22 cellular contexts compared by ENCODE assay signal in the genomic region with DNA sequence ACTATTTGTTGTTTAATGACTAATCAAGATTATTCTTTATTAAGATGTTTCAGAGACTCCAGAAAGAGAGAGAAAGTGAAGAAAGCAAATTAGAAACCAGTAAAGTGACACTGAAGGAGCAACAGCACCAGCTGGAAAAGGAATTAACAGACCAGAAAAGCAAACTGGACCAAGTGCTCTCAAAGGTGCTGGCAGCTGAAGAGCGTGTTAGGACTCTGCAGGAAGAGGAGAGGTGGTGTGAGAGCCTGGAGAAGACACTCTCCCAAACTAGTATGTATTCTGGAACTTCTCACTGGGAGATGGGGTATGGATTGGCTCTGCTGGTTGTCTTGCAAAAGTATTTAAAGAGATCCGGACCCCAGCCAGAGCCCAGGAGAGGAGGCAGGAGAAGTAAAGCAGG. TPM values are rescaled to one million over a fixed set of nuclear protein-coding genes. Genes with fewer than 3 reads are reported as not detected.
A peak's percentile ranks its signal among the peaks of the same experiment; 100 is the strongest.
DNase-seq lines count a peak whose midpoint lies in the region; ATAC-seq and TF ChIP-seq lines count a peak whose summit lies in the region.
"Had no signal": no experiment of that assay in that cellular context is flagged by ENCODE, and none has a peak within 500 bp of the region (broad histone marks: within the 10 kb centered on the region; RNA-seq: fewer than 3 reads in every experiment).

No MANE protein-coding gene starts in this region.

- peaks cover 21% of the 10 kb centered on the region for H3K4me1 Mint-ChIP-seq in activated naive CD4-positive, alpha-beta T cell treated with anti-CD3 and anti-CD28 coated beads for 36 hours (ENCODE audit: low read depth)
- H3K4me1 Mint-ChIP-seq in central memory CD8-positive, alpha-beta T cell, result peaks cover 8% of the 10 kb centered on the region
- H3K4me1 Mint-ChIP-seq in stimulated activated naive B cell treated with anti-CD40 and anti-IgM and Interleukin-4, amounts not matched to agents 10 μg/mL and 1 μg/mL and 100 μg/mL, for 72 hours, result peaks cover 4 to 14% of the 10 kb centered on the region in 2 donors
- H3K4me1 Mint-ChIP-seq: neural crest cell had no signal

- peaks cover 38% of the 10 kb centered on the region for H3K36me3 Mint-ChIP-seq in activated naive CD4-positive, alpha-beta T cell treated with anti-CD3 and anti-CD28 coated beads for 36 hours (ENCODE audit: low read depth)
- peaks cover 70% of the 10 kb centered on the region for H3K36me3 Mint-ChIP-seq in central memory CD8-positive, alpha-beta T cell (ENCODE audit: insufficient read depth)
- H3K36me3 Mint-ChIP-seq in stimulated activated naive B cell treated with anti-CD40 and anti-IgM and Interleukin-4, amounts not matched to agents 10 μg/mL and 1 μg/mL and 100 μg/mL, for 72 hours, result peaks cover 36 to 64% of the 10 kb centered on the region in 2 donors

- H3K27ac Mint-ChIP-seq in activated naive CD4-positive, alpha-beta T cell treated with anti-CD3 and anti-CD28 coated beads for 36 hours, result peak overlapping the region; percentile 27
- peak overlapping the region; percentile 27 for H3K27ac Mint-ChIP-seq in central memory CD8-positive, alpha-beta T cell (ENCODE audit: low read depth)
- peak overlapping the region; percentile 90 for H3K27ac Mint-ChIP-seq in stimulated activated naive B cell treated with anti-CD40 and anti-IgM and Interleukin-4, amounts not matched to agents 10 μg/mL and 1 μg/mL and 100 μg/mL, for 72 hours

- intact Hi-C loops in activated naive CD4-positive, alpha-beta T cell treated with anti-CD3 and anti-CD28 coated beads for 36 hours (cut with micrococcal nuclease), result loop anchor here (5.0 kb wide), 1 partner anchor 411 kb away; no protein-coding TSS in a partner anchor

- CTCF ChIA-PET in activated naive CD4-positive, alpha-beta T cell treated with anti-CD3 and anti-CD28 coated beads for 36 hours (lab: Charles Lee), result interaction anchor here (0.6 to 3.2 kb wide), 4 partner anchors 9 to 186 kb away, joined by 3 to 20 read pairs (median 5); no protein-coding TSS in a partner anchor

- DNase-seq in activated naive CD4-positive, alpha-beta T cell treated with anti-CD3 and anti-CD28 coated beads for 36 hours, result no peak
- no peak for DNase-seq in activated naive CD4-positive, alpha-beta T cell treated with Interleukin-2 at 50 U/mL for 16 hours
- no peak for DNase-seq in Karpas-422
- DNase-seq in central memory CD8-positive, alpha-beta T cell (ENCODE audit: low spot score in 2 of 2), result no peak
- no peak for DNase-seq in stimulated activated naive B cell treated with anti-CD40 and anti-IgM and Interleukin-4, amounts not matched to agents 10 μg/mL and 1 μg/mL and 100 μg/mL, for 72 hours
- DNase-seq in HK-2 (ENCODE audit: unreplicated experiment), result no peak
- DNase-seq in foreskin fibroblast, result no peak
- DNase-seq: activated gamma-delta T cell treated with Interleukin-2 at 50 U/mL for 16 hours, cerebellar nuclear complex, DMS153, KG1, midbrain, NCI-H146, NCI-H2171, NCI-H69 had no signal

- no peak overlapping the region for H3K4me2 ChIP-seq in Karpas-422 (ENCODE audit: low read depth, low read length, poor library complexity, severe bottlenecking)

- no peaks in the 10 kb centered on the region for H3K27me3 Mint-ChIP-seq in activated naive CD4-positive, alpha-beta T cell treated with anti-CD3 and anti-CD28 coated beads for 36 hours (ENCODE audit: low read depth)
- no peaks in the 10 kb centered on the region for H3K27me3 Mint-ChIP-seq in central memory CD8-positive, alpha-beta T cell
- no peaks in the 10 kb centered on the region for H3K27me3 Mint-ChIP-seq in stimulated activated naive B cell treated with anti-CD40 and anti-IgM and Interleukin-4, amounts not matched to agents 10 μg/mL and 1 μg/mL and 100 μg/mL, for 72 hours

- H3K79me2 ChIP-seq in Karpas-422 (ENCODE audit: low read length), result peaks cover 33% of the 10 kb centered on the region

- ATAC-seq in central memory CD8-positive, alpha-beta T cell (replicated peaks; ENCODE audit: extremely low read depth, poor library complexity, severe bottlenecking), result no peak
- ATAC-seq in stimulated activated naive B cell treated with anti-CD40 and anti-IgM and Interleukin-4, amounts not matched to agents 10 μg/mL and 1 μg/mL and 100 μg/mL, for 72 hours (replicated peaks), result no peak
- no peak for ATAC-seq in HG03045 (IDR thresholded peaks at IDR 0.05; ENCODE audit: unreplicated experiment)
- ATAC-seq: left lobe of liver, SK-N-SH treated with all-trans-retinoic acid at 6 μM for 48 hours had no signal

- no peak for TF ChIP-seq CTCF in foreskin fibroblast (IDR thresholded peaks at IDR 0.05; ENCODE audit: low read depth, low read length)

- H3K4me3 ChIP-seq in Karpas-422 (ENCODE audit: low read length) (no peak overlapping the region), foreskin fibroblast (ENCODE audit: low read depth in 1 of 2, low read length in 2 of 2) (no peak overlapping the region)
- H3K4me3 ChIP-seq: suprapubic skin, vagina had no signal

- no peaks in the 10 kb centered on the region for H3K9me3 Mint-ChIP-seq in activated naive CD4-positive, alpha-beta T cell treated with anti-CD3 and anti-CD28 coated beads for 36 hours
- H3K9me3 Mint-ChIP-seq in central memory CD8-positive, alpha-beta T cell, result no peaks in the 10 kb centered on the region
- no peaks in the 10 kb centered on the region for H3K9me3 Mint-ChIP-seq in stimulated activated naive B cell treated with anti-CD40 and anti-IgM and Interleukin-4, amounts not matched to agents 10 μg/mL and 1 μg/mL and 100 μg/mL, for 72 hours
- H3K9me3 Mint-ChIP-seq: neural crest cell had no signal

- no peaks in the 10 kb centered on the region for H3K9me3 ChIP-seq in Karpas-422 (ENCODE audit: low read length)
- H3K9me3 ChIP-seq: suprapubic skin, vagina had no signal

- peak overlapping the region; percentile 31; the same call in 1 of the 2 replicates for H3K27ac ChIP-seq in Karpas-422 (ENCODE audit: low read length)
- H3K27ac ChIP-seq: C4-2B, suprapubic skin, vagina had no signal

- H3K9ac ChIP-seq in Karpas-422 (ENCODE audit: low read length), result no peak overlapping the region

- no peaks in the 10 kb centered on the region for H3K9me2 ChIP-seq in Karpas-422 (replicated peaks; ENCODE audit: insufficient read depth, low read length)

- no peak overlapping the region for H2AFZ ChIP-seq in Karpas-422 (ENCODE audit: low read length)

- peaks cover 84% of the 10 kb centered on the region for H3K36me3 ChIP-seq in Karpas-422 (ENCODE audit: insufficient read depth, low read length)

- H3K4me1 ChIP-seq in Karpas-422 (ENCODE audit: low read length), result peaks cover 40% of the 10 kb centered on the region
- H3K4me1 ChIP-seq: vagina had no signal

- no peaks in the 10 kb centered on the region for H4K20me1 ChIP-seq in Karpas-422 (ENCODE audit: insufficient read depth, low read depth, low read length)

- H3K27me3 ChIP-seq in Karpas-422 (ENCODE audit: low read length), result no peaks in the 10 kb centered on the region
- H3K27me3 ChIP-seq: suprapubic skin, vagina had no signal

- H3K4me3 Mint-ChIP-seq in activated naive CD4-positive, alpha-beta T cell treated with anti-CD3 and anti-CD28 coated beads for 36 hours, result no peak overlapping the region
- H3K4me3 Mint-ChIP-seq in central memory CD8-positive, alpha-beta T cell, result no peak overlapping the region
- H3K4me3 Mint-ChIP-seq in stimulated activated naive B cell treated with anti-CD40 and anti-IgM and Interleukin-4, amounts not matched to agents 10 μg/mL and 1 μg/mL and 100 μg/mL, for 72 hours, result no peak overlapping the region
- H3K4me3 Mint-ChIP-seq: neural crest cell had no signal

RNA-seq across cellular contexts. Expression of a gene that starts 33.6 kb away (rescaled TPM):
- total RNA-seq in activated naive CD4-positive, alpha-beta T cell treated with anti-CD3 and anti-CD28 coated beads for 36 hours, result 10 to 100 TPM; 61.1 to 64.2 TPM
- total RNA-seq in Karpas-422 (2014; rRNA removed; shearing (Covaris generic); ENCODE audit: low replicate concordance), result 17.4 and 49.5 TPM in 2 replicates

Comparison
In these comparisons a context has a peak if more than half of its experiments do, and no peak if none do; other contexts are left out.
1. H3K27ac Mint-ChIP-seq: peak in every context shown above with its lines; median percentile 90 in stimulated activated naive B cell treated with anti-CD40 and anti-IgM and Interleukin-4, amounts not matched to agents 10 μg/mL and 1 μg/mL and 100 μg/mL, for 72 hours; 27 in activated naive CD4-positive, alpha-beta T cell treated with anti-CD3 and anti-CD28 coated beads for 36 hours; 27 in central memory CD8-positive, alpha-beta T cell.